ENCODE assay signal across 15 cellular contexts in the genomic region with DNA sequence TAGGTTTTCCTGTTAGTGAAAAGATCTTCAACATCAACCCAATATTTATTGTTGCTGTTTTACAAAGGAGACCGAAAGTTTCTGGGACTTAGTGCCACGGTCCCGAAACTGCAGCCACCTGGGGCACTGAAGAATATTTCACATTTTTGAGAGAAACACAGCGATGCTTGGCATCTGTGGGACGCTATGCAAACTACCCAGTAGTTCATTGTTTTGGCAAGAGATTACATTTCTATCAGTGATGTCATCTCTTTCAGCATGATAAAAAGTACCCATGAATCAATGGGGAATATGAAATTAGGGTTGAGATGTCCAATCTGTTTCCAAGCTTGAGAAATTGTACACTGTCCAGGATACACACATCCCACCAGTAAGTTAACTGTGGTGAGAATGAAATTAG. TPM values are rescaled to one million over a fixed set of nuclear protein-coding genes. Genes with fewer than 3 reads are reported as not detected.
DNase-seq lines count a peak whose midpoint lies in the region; ATAC-seq and TF ChIP-seq lines count a peak whose summit lies in the region.
"Had no signal": no experiment of that assay in that cellular context is flagged by ENCODE, and none has a peak within 500 bp of the region (broad histone marks: within the 10 kb centered on the region; RNA-seq: fewer than 3 reads in every experiment).

No MANE protein-coding gene starts in this region.

- intact Hi-C loops in CD4-positive, alpha-beta T cell (cut with DNase I, micrococcal nuclease): loop anchor here in 1 of 2 experiments (10.0 kb wide), 1 partner anchor 633 kb away; no protein-coding TSS in a partner anchor
- intact Hi-C loops in OCI-LY7 (cut with micrococcal nuclease; ENCODE audit: unreplicated experiment): no loop called here

- H3K4me2 ChIP-seq in MM.1S (ENCODE audit: low read depth, low read length) (peak overlapping the region; percentile 53; the same call in 1 of the 2 replicates), OCI-LY7 (ENCODE audit: low read length) (peak overlapping the region; percentile 12; the same call in 1 of the 2 replicates)
- H3K4me2 ChIP-seq: GM23338 had no signal

- H3K4me3 Mint-ChIP-seq in CD4-positive, alpha-beta T cell: peak overlapping the region; percentile 30
- H3K4me3 Mint-ChIP-seq: GM23338 had no signal

- peaks cover 22% of the 10 kb centered on the region for H3K4me1 Mint-ChIP-seq in CD4-positive, alpha-beta T cell (ENCODE audit: low read depth)

- H3K27ac Mint-ChIP-seq in CD4-positive, alpha-beta T cell: no peak overlapping the region
- H3K27ac Mint-ChIP-seq: GM23338 had no signal

- ATAC-seq in CD4-positive, alpha-beta T cell (ENCODE audit: poor library complexity): no peak
- ATAC-seq in HG03280 (IDR thresholded peaks at IDR 0.05; ENCODE audit: unreplicated experiment): no peak
- ATAC-seq: GM23338, HCT116 had no signal

- H3K79me2 ChIP-seq in MM.1S (ENCODE audit: low read length): no peaks in the 10 kb centered on the region
- H3K79me2 ChIP-seq in OCI-LY7 (ENCODE audit: insufficient read depth, low read depth, low read length): no peaks in the 10 kb centered on the region

- CTCF ChIA-PET in CD4-positive, alpha-beta T cell (lab: Charles Lee): no interaction called here
- CTCF ChIA-PET in OCI-LY7 (lab: Charles Lee; ENCODE audit: unreplicated experiment): no interaction called here

- no peaks in the 10 kb centered on the region for H3K9me3 ChIP-seq in CD4-positive, alpha-beta T cell (ENCODE audit: control insufficient read depth, low read length)
- no peaks in the 10 kb centered on the region for H3K9me3 ChIP-seq in MM.1S (replicated peaks; ENCODE audit: insufficient read depth, low read length)
- no peaks in the 10 kb centered on the region for H3K9me3 ChIP-seq in OCI-LY7 (ENCODE audit: low read length)
- H3K9me3 ChIP-seq: BE2C, Caco-2 had no signal

- no peaks in the 10 kb centered on the region for H4K20me1 ChIP-seq in MM.1S (ENCODE audit: insufficient read depth, low read length)
- no peaks in the 10 kb centered on the region for H4K20me1 ChIP-seq in OCI-LY7 (ENCODE audit: insufficient read depth, low read length)

- H3K9me2 ChIP-seq in MM.1S (replicated peaks; ENCODE audit: insufficient read depth, low read length) (no peaks in the 10 kb centered on the region), OCI-LY7 (ENCODE audit: insufficient read depth, low read length) (no peaks in the 10 kb centered on the region)

- H2AFZ ChIP-seq in MM.1S (ENCODE audit: low read length): no peak overlapping the region
- H2AFZ ChIP-seq in OCI-LY7 (ENCODE audit: low read length): no peak overlapping the region
- H2AFZ ChIP-seq: GM23338 had no signal

- no peaks in the 10 kb centered on the region for H3K27me3 ChIP-seq in CD4-positive, alpha-beta T cell (ENCODE audit: control insufficient read depth, insufficient read depth, low read length)
- no peaks in the 10 kb centered on the region for H3K27me3 ChIP-seq in MM.1S (replicated peaks; ENCODE audit: insufficient read depth, low read length)
- H3K27me3 ChIP-seq: BE2C had no signal

- no peak for TF ChIP-seq CTCF in CD4-positive, alpha-beta T cell (IDR thresholded peaks at IDR 0.05)
- TF ChIP-seq CTCF in GM12865 (IDR thresholded peaks at IDR 0.05; ENCODE audit: insufficient read depth, low read depth, low read length, missing control alignments): no peak
- no peak for TF ChIP-seq CTCF in MM.1S (IDR thresholded peaks at IDR 0.05; ENCODE audit: low read length)
- TF ChIP-seq CTCF in OCI-LY7 (conservative IDR thresholded peaks at IDR 0.05; ENCODE audit: low read length): no peak

- no peak overlapping the region for H3K4me3 ChIP-seq in GM12865 (ENCODE audit: low read depth, low read length)
- peak overlapping the region; percentile 30; the same call in 1 of the 2 replicates for H3K4me3 ChIP-seq in MM.1S (ENCODE audit: low read length)
- H3K4me3 ChIP-seq in OCI-LY7 (ENCODE audit: low read depth, low read length, poor library complexity, severe bottlenecking): no peak overlapping the region
- H3K4me3 ChIP-seq: GM23338 had no signal

- no peak overlapping the region for H3K9ac ChIP-seq in MM.1S (ENCODE audit: low read length)

- H3K27ac ChIP-seq in CD4-positive, alpha-beta T cell (ENCODE audit: low read depth, low read length): no peak overlapping the region
- H3K27ac ChIP-seq in MM.1S (ENCODE audit: low read length): peak overlapping the region; percentile 60; the same call in 1 of the 2 replicates
- H3K27ac ChIP-seq in OCI-LY7 (ENCODE audit: low read depth, low read length, poor library complexity, severe bottlenecking): no peak overlapping the region

- no peak for DNase-seq in CD4-positive, alpha-beta T cell
- DNase-seq in GM12865 (ENCODE audit: low read depth): peak; percentile 31
- DNase-seq in MM.1S: peak; percentile 88
- DNase-seq in OCI-LY7 (ENCODE audit: low spot score): no peak
- no peak for DNase-seq in NCI-H187 treated with DMSO at 0.1 percent for 48 hours (lab: John Stamatoyannopoulos, UW)
- DNase-seq in EL: no peak
- DNase-seq: ACHN; BE2C; C1 segment of cervical spinal cord; Caco-2; CD4-positive, CD25-positive, alpha-beta regulatory T cell; GDM1 had no signal

- BruUV-seq in OCI-LY7 (replicated peaks; lab: Mats Ljungman, UMichigan): no TSS peak

- H3K27me3 Mint-ChIP-seq in CD4-positive, alpha-beta T cell: peaks cover 7% of the 10 kb centered on the region

- H3K9me3 Mint-ChIP-seq in CD4-positive, alpha-beta T cell: peaks cover 4% of the 10 kb centered on the region

- H3K4me1 ChIP-seq in MM.1S (ENCODE audit: low read length) (peaks cover 22% of the 10 kb centered on the region), OCI-LY7 (ENCODE audit: insufficient read depth, low read length, poor library complexity, severe bottlenecking) (peaks cover 8% of the 10 kb centered on the region)
- H3K4me1 ChIP-seq: BE2C had no signal

- POLR2A ChIA-PET in CD4-positive, alpha-beta T cell (lab: Charles Lee): no interaction called here
- POLR2A ChIA-PET in OCI-LY7 (lab: Charles Lee): no interaction called here

- no peaks in the 10 kb centered on the region for H3K36me3 ChIP-seq in MM.1S (replicated peaks; ENCODE audit: insufficient read depth, low read length)
- no peaks in the 10 kb centered on the region for H3K36me3 ChIP-seq in OCI-LY7 (ENCODE audit: insufficient read depth, low read length)
- H3K36me3 ChIP-seq: BE2C had no signal

- peaks cover 48% of the 10 kb centered on the region for H3F3A ChIP-seq in MM.1S (ENCODE audit: insufficient read depth, low read length)

- peaks cover 16% of the 10 kb centered on the region for H3K36me3 Mint-ChIP-seq in CD4-positive, alpha-beta T cell (ENCODE audit: low read depth)

RNA-seq across cellular contexts. Expression of a gene that starts 43.9 kb away (rescaled TPM):
- total RNA-seq in CD4-positive, alpha-beta T cell: 1 to 10 TPM; 4.1 to 4.6 TPM
- 8.0 and 8.8 TPM in 2 replicates for total RNA-seq in OCI-LY7 (2014; rRNA removed; shearing (Covaris generic))
- total RNA-seq in OCI-LY7 (2022): 7.1 and 7.7 TPM in 2 replicates

RNA-seq across cellular contexts. Expression of a gene that starts 49.6 kb away (rescaled TPM):
- total RNA-seq in CD4-positive, alpha-beta T cell: under 1 TPM; 0.80 to 0.92 TPM
- 3.7 and 3.9 TPM in 2 replicates for total RNA-seq in OCI-LY7 (2014; rRNA removed; shearing (Covaris generic))
- 4.1 and 4.7 TPM in 2 replicates for total RNA-seq in OCI-LY7 (2022)

Comparison
In these comparisons a context has a peak if more than half of its experiments do, and no peak if none do; other contexts are left out.
1. DNase-seq: peak in GM12865 (single experiment) and MM.1S (single experiment); none in CD4-positive, alpha-beta T cell (0 of 10), OCI-LY7 (single experiment), NCI-H187 treated with DMSO at 0.1 percent for 48 hours (single experiment) and EL (single experiment).